8 cellular contexts compared by ENCODE assay signal in the genomic region with DNA sequence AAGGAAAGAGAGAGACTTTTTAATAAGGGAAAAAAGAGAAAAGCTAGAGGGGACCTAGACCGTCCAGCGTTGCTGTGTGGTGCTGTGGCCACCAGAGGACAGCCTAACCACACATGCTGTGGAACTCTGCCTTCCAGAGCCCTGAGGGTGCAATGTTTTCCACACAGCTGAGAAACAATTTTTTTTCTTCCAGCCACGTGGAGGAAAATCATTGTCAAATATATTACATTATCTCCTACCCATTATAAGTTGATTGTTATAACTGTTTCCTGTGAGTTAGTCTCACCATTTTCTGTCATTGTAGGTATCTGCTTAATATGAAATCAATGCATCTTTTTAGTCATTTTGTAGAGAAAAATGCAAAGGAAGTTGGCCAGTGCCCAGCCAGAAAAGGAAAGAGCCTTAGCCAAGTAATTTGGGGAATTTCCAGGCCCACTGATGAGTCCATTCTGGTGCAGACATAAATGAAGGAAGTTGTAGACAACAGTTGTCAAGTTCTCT. TPM values are rescaled to one million over a fixed set of nuclear protein-coding genes. Genes with fewer than 3 reads are reported as not detected.
DNase-seq lines count a peak whose midpoint lies in the region; ATAC-seq and TF ChIP-seq lines count a peak whose summit lies in the region.

No MANE protein-coding gene starts in this region.

- POLR2A ChIA-PET in AG04449 (lab: Yijun Ruan, JAX) = no interaction called here

- no peaks in the 10 kb centered on the region for H3K36me3 ChIP-seq in lower lobe of right lung

- DNase-seq in AG04449 (ENCODE audit: low read depth, low spot score) (no peak), NCI-H1694 (lab: John Stamatoyannopoulos, UW) (peak; percentile 60), coronary artery (ENCODE audit: low spot score) (no peak), lower lobe of right lung (peak; percentile 68)
- peak; percentile 24 to 53 for DNase-seq in activated CD4-positive, alpha-beta T cell treated with anti-CD3 and anti-CD28 coated beads for 24 hours (ENCODE audit: low read depth in 2 of 2)
- peak; percentile 27 for DNase-seq in stimulated activated CD8-positive, alpha-beta memory T cell treated with anti-CD3 and anti-CD28 coated beads, Interleukin-15, amount 100 ng/mL, for 1 hour (ENCODE audit: low read depth)

- H3K27me3 ChIP-seq in lower lobe of right lung (ENCODE audit: low read depth) = no peaks in the 10 kb centered on the region

- TF ChIP-seq CTCF in AG04449 (IDR thresholded peaks at IDR 0.05; ENCODE audit: insufficient read depth, low read length, missing control alignments) (peak; percentile 97), coronary artery (IDR thresholded peaks at IDR 0.05) (peak; percentile 95), lower lobe of right lung (IDR thresholded peaks at IDR 0.05) (peak; percentile 97)

- H3K27ac ChIP-seq in coronary artery = peak overlapping the region in 1 of 2 donors; percentile 12
- H3K27ac ChIP-seq in lower lobe of right lung = no peak overlapping the region

- intact Hi-C loops in lower lobe of right lung (cut with DNase I) = no loop called here

- H3K4me3 ChIP-seq in AG04449 (ENCODE audit: low read depth, low read length) (no peak overlapping the region), coronary artery (no peak overlapping the region), lower lobe of right lung (no peak overlapping the region)

- ATAC-seq in GM18499 (IDR thresholded peaks at IDR 0.05; ENCODE audit: insufficient read depth, unreplicated experiment) (peak; percentile 85), HG02852 (IDR thresholded peaks at IDR 0.05; ENCODE audit: unreplicated experiment) (peak; percentile 99), lower lobe of right lung (peak; percentile 96 to 98)

- H3K9me3 ChIP-seq in lower lobe of right lung = no peaks in the 10 kb centered on the region

- H3K4me1 ChIP-seq in lower lobe of right lung = peaks cover 13% of the 10 kb centered on the region

- CTCF ChIA-PET in AG04449 (lab: Yijun Ruan, JAX) = interaction anchor here (0.7 to 15.2 kb wide), 24 partner anchors 8 to 959 kb away, joined by 3 to 452 read pairs (median 5); no protein-coding TSS in a partner anchor

RNA-seq across cellular contexts. Expression of a gene that starts 5.9 kb away (rescaled TPM):
- 39.8 TPM for total RNA-seq in lower lobe of right lung

Comparison
In these comparisons a context has a peak if more than half of its experiments do, and no peak if none do; other contexts are left out.
1. DNase-seq: peak in NCI-H1694 (single experiment), activated CD4-positive, alpha-beta T cell treated with anti-CD3 and anti-CD28 coated beads for 24 hours (2 of 2), lower lobe of right lung (single experiment) and stimulated activated CD8-positive, alpha-beta memory T cell treated with anti-CD3 and anti-CD28 coated beads, Interleukin-15, amount 100 ng/mL, for 1 hour (single experiment); none in AG04449 (single experiment) and coronary artery (single experiment).
2. Peak in every context shown above with its lines, with median percentiles within 50 percentile points of each other: CTCF ChIP-seq and ATAC-seq.